ENCODE assay signal across 18 cellular contexts in genomic region chr17:81271226-81271625, GRCh38.
"Had no signal": no experiment of that assay in that cellular context is flagged by ENCODE, and none has a peak within 500 bp of the region (broad histone marks: within the 10 kb centered on the region; RNA-seq: fewer than 3 reads in every experiment).

No MANE protein-coding gene starts in this region.

- ATAC-seq: activated CD8-positive, alpha-beta T cell treated with anti-CD3 and anti-CD28 coated beads, Interleukin-2, amount 10 ng/mL, durations not matched to agents 7 days and 5 days; esophagus mucosa; naive thymus-derived CD4-positive, alpha-beta T cell; stimulated activated naive CD8-positive, alpha-beta T cell treated with anti-CD3 and anti-CD28 coated beads, Interleukin-15, Interleukin-2, amounts not matched to agents 100 U/mL and 50 U/mL, for 24 hours had no signal

- H3K9me3 ChIP-seq: left ventricle myocardium inferior, spleen, upper lobe of left lung had no signal

- FAIRE-seq: frontal cortex had no signal

- DNase-seq: activated CD4-positive, alpha-beta T cell treated with anti-CD3 and anti-CD28 coated beads, Interleukin-2, amount 10 ng/mL, durations not matched to agents 7 days and 5 days; activated CD4-positive, CD25-positive, alpha-beta regulatory T cell treated with anti-CD3 and anti-CD28 coated beads, Interleukin-2, amount 50 U/mL, for 72 hours; activated CD8-positive, alpha-beta T cell treated with anti-CD3 and anti-CD28 coated beads, Interleukin-2, amount 10 ng/mL, durations not matched to agents 7 days and 5 days; activated gamma-delta T cell treated with Interleukin-2 at 50 U/mL for 16 hours; activated T-cell treated with anti-CD3 and anti-CD28 coated beads, Interleukin-2, amount 50 U/mL, for 1 hour; anterior cingulate cortex; central memory CD4-positive, alpha-beta T cell; effector memory CD4-positive, alpha-beta T cell; glutamatergic neuron; hippocampal formation; left ventricle myocardium inferior; naive thymus-derived CD4-positive, alpha-beta T cell; spleen; stimulated activated CD4-positive, alpha-beta T cell treated with anti-CD3 and anti-CD28 coated beads, Interleukin-4, amount 100 ng/mL, for 24 hours; stimulated activated naive CD8-positive, alpha-beta T cell treated with anti-CD3 and anti-CD28 coated beads, Interleukin-15, Interleukin-2, amounts not matched to agents 100 U/mL and 50 U/mL, for 24 hours had no signal

- H3K4me1 ChIP-seq: left ventricle myocardium inferior had no signal

- H3K27me3 ChIP-seq: spleen, upper lobe of left lung had no signal

- H3K27ac ChIP-seq: left ventricle myocardium inferior had no signal

- H3K4me3 ChIP-seq: left ventricle myocardium inferior, spleen, upper lobe of left lung had no signal
